Comparison of ENCODE assay signal across 21 cellular contexts in genomic region chr11:116618461-116618860, GRCh38.
DNase-seq lines count a peak whose midpoint lies in the region; ATAC-seq, FAIRE-seq and TF ChIP-seq lines count a peak whose summit lies in the region.
"Had no signal": no experiment of that assay in that cellular context is flagged by ENCODE, and none has a peak within 500 bp of the region (broad histone marks: within the 10 kb centered on the region; RNA-seq: fewer than 3 reads in every experiment).

No MANE protein-coding gene starts in this region.

- H3K9ac ChIP-seq in IMR-90 (ENCODE audit: low read depth, low read length), result no peak overlapping the region
- H3K9ac ChIP-seq: GM23248 had no signal

- TF ChIP-seq CTCF in IMR-90 (conservative IDR thresholded peaks at IDR 0.05; ENCODE audit: low read depth, low read length), result no peak
- no peak for TF ChIP-seq CTCF in type B pancreatic cell (conservative IDR thresholded peaks at IDR 0.05)
- TF ChIP-seq CTCF in heart left ventricle (IDR thresholded peaks at IDR 0.05), result no peak

- intact Hi-C loops in IMR-90 (cut with micrococcal nuclease) (no loop called here), heart left ventricle (cut with DNase I) (no loop called here)

- POLR2A ChIA-PET in IMR-90 (lab: Charles Lee; ENCODE audit: unreplicated experiment), result no interaction called here

- no peak overlapping the region for H2BK20ac ChIP-seq in IMR-90 (ENCODE audit: low read depth, low read length)

- H2AFZ ChIP-seq in IMR-90 (replicated peaks; ENCODE audit: low read length, poor library complexity), result peak overlapping the region; percentile 32
- H2AFZ ChIP-seq: GM23248 had no signal

- dilution Hi-C loops in IMR-90 (cut with HindIII; ENCODE audit: low sequenced_read_pairs, unreplicated experiment), result no loop called here

- no peak overlapping the region for H4K5ac ChIP-seq in IMR-90 (ENCODE audit: low read depth, low read length)

- no peak overlapping the region for H3K4ac ChIP-seq in IMR-90 (ENCODE audit: low read depth, low read length)

- no peak overlapping the region for H2AK9ac ChIP-seq in IMR-90 (replicated peaks; ENCODE audit: low read depth, low read length, poor library complexity)

- no peak overlapping the region for H4K91ac ChIP-seq in IMR-90 (ENCODE audit: insufficient read depth, low read depth, low read length)

- H4K8ac ChIP-seq in IMR-90 (ENCODE audit: low read depth in 2 of 2, low read length in 2 of 2), result no peak overlapping the region

- H3K23ac ChIP-seq in IMR-90 (ENCODE audit: low read depth, low read length), result no peak overlapping the region

- H3K9me3 Mint-ChIP-seq in type B pancreatic cell, result no peaks in the 10 kb centered on the region
- H3K9me3 Mint-ChIP-seq: CD8-positive, alpha-beta memory T cell had no signal

- no peaks in the 10 kb centered on the region for H3K4me1 ChIP-seq in IMR-90 (ENCODE audit: control insufficient read depth, insufficient read depth, low read length)
- no peaks in the 10 kb centered on the region for H3K4me1 ChIP-seq in heart left ventricle
- H3K4me1 ChIP-seq: BE2C, HAP-1 had no signal

- peaks cover 26% of the 10 kb centered on the region for H3K27me3 Mint-ChIP-seq in type B pancreatic cell

- ATAC-seq in IMR-90 (ENCODE audit: low read depth) (no peak), GM21619 (IDR thresholded peaks at IDR 0.05; ENCODE audit: unreplicated experiment) (no peak), heart left ventricle (no peak), HG02840 (IDR thresholded peaks at IDR 0.05; ENCODE audit: low FRiP score, unreplicated experiment) (no peak)

- TF ChIP-seq RAD21 in IMR-90 (IDR thresholded peaks at IDR 0.05; ENCODE audit: low read length), result no peak

- no peak overlapping the region for H3K14ac ChIP-seq in IMR-90 (replicated peaks; ENCODE audit: low read depth, low read length)

- H3K4me3 ChIP-seq in IMR-90 (ENCODE audit: insufficient read depth, low read depth, low read length), result no peak overlapping the region
- no peak overlapping the region for H3K4me3 ChIP-seq in heart left ventricle
- H3K4me3 ChIP-seq: GM23248, HAP-1 had no signal

- DNase-seq in GM12892 (ENCODE audit: insufficient read length) (no peak), IMR-90 (no peak), islet precursor cell (peak; percentile 11), type B pancreatic cell (ENCODE audit: extremely low spot score, unreplicated experiment) (peak; percentile 34), heart left ventricle (no peak)
- DNase-seq: ACHN; BE2C; C1 segment of cervical spinal cord; CD4-positive, CD25-positive, alpha-beta regulatory T cell; CD8-positive, alpha-beta memory T cell; COR-L47; GM23248; KBM-7 had no signal

- CTCF ChIA-PET in IMR-90 (lab: Yijun Ruan, JAX), result no interaction called here

- FAIRE-seq in GM12892 (lab: Jason Lieb, UNC), result peak; percentile 51
- FAIRE-seq: A204.1, D721Med, G401.6, HTR-8/SVneo had no signal

- no peak overlapping the region for H3K27ac Mint-ChIP-seq in type B pancreatic cell
- H3K27ac Mint-ChIP-seq: CD4-positive, CD25-positive, alpha-beta regulatory T cell; CD8-positive, alpha-beta memory T cell; IgD-negative memory B cell had no signal

- BruUV-seq in IMR-90 (replicated peaks; lab: Mats Ljungman, UMichigan), result no TSS peak

- in situ Hi-C loops in IMR-90 (cut with MboI; ENCODE audit: low sequenced_read_pairs), result no loop called here

- WGBS in IMR-90 (ENCODE audit: extremely low coverage in 2 of 2, insufficient read length in 1 of 2), 2 experiments, result no CpG with 5 or more reads among the region's 1 CpG
- 63 to 94% (median 77%) methylated on average over 1 of the region's 1 CpG for WGBS in heart left ventricle, 4 donors

- H3K27me3 ChIP-seq in IMR-90 (ENCODE audit: control insufficient read depth, insufficient read depth, low read length) (no peaks in the 10 kb centered on the region), heart left ventricle (peaks cover 0 to 14% (median 0%) of the 10 kb centered on the region in 9 donors)
- H3K27me3 ChIP-seq: BE2C had no signal

- no peak overlapping the region for H3K4me3 Mint-ChIP-seq in type B pancreatic cell
- H3K4me3 Mint-ChIP-seq: CD8-positive, alpha-beta memory T cell; IgD-negative memory B cell had no signal

- H3K4me2 ChIP-seq in IMR-90 (ENCODE audit: low read depth, low read length), result no peak overlapping the region

- H3K9me3 ChIP-seq in IMR-90 (ENCODE audit: control insufficient read depth, insufficient read depth, low read length) (no peaks in the 10 kb centered on the region), heart left ventricle (no peaks in the 10 kb centered on the region)
- H3K9me3 ChIP-seq: BE2C, HAP-1 had no signal

- no peaks in the 10 kb centered on the region for H3K9me1 ChIP-seq in IMR-90 (ENCODE audit: insufficient read depth, low read length)

- H3K79me1 ChIP-seq in IMR-90 (ENCODE audit: low read depth in 1 of 2, low read length in 2 of 2), result no peaks in the 10 kb centered on the region

- H3K27ac ChIP-seq in IMR-90 (ENCODE audit: insufficient read depth, low read length) (no peak overlapping the region), heart left ventricle (no peak overlapping the region)
- H3K27ac ChIP-seq: GM23248 had no signal

- no peaks in the 10 kb centered on the region for H4K20me1 ChIP-seq in IMR-90 (ENCODE audit: insufficient read depth, low read length)

- no peaks in the 10 kb centered on the region for H3K36me3 ChIP-seq in IMR-90 (ENCODE audit: control insufficient read depth, insufficient read depth, low read length)
- no peaks in the 10 kb centered on the region for H3K36me3 ChIP-seq in heart left ventricle
- H3K36me3 ChIP-seq: BE2C, HAP-1 had no signal

- H3K36me3 Mint-ChIP-seq in type B pancreatic cell, result no peaks in the 10 kb centered on the region
- H3K36me3 Mint-ChIP-seq: CD4-positive, CD25-positive, alpha-beta regulatory T cell; CD8-positive, alpha-beta memory T cell; IgD-negative memory B cell had no signal

- no peak for TF ChIP-seq POLR2A in GM12892 (IDR thresholded peaks at IDR 0.05; ENCODE audit: low read depth, low read length)
- no peak for TF ChIP-seq POLR2A in IMR-90 (IDR thresholded peaks at IDR 0.05; ENCODE audit: low read depth, low read length)
- TF ChIP-seq POLR2A in heart left ventricle (IDR thresholded peaks at IDR 0.05), result no peak

- no peaks in the 10 kb centered on the region for H3K4me1 Mint-ChIP-seq in type B pancreatic cell (ENCODE audit: unreplicated experiment)
- H3K4me1 Mint-ChIP-seq: CD8-positive, alpha-beta memory T cell had no signal

- H2AK5ac ChIP-seq in IMR-90 (ENCODE audit: low read depth, low read length), result no peak overlapping the region

- no peak overlapping the region for H2BK5ac ChIP-seq in IMR-90 (ENCODE audit: low read depth, low read length, poor library complexity, severe bottlenecking)

- H2BK15ac ChIP-seq in IMR-90 (ENCODE audit: low read depth, low read length), result no peak overlapping the region

- no peak overlapping the region for H3K56ac ChIP-seq in IMR-90 (ENCODE audit: extremely low read depth, insufficient read depth, low read length)

- no peak overlapping the region for H2BK120ac ChIP-seq in IMR-90 (ENCODE audit: low read depth, low read length)

- no peak overlapping the region for H3K18ac ChIP-seq in IMR-90 (ENCODE audit: low read depth, low read length)

TF ChIP-seq in IMR-90, 13 proteins besides CTCF, POLR2A, EP300 and RAD21:
- no peak for TF ChIP-seq MXI1 (IDR thresholded peaks at IDR 0.05; ENCODE audit: borderline replicate concordance, low read depth, low read length)
- TF ChIP-seq MAZ (IDR thresholded peaks at IDR 0.05; ENCODE audit: borderline replicate concordance, low read depth, low read length), result no peak
- TF ChIP-seq BHLHE40 (IDR thresholded peaks at IDR 0.05; ENCODE audit: low read depth, low read length), result no peak
- TF ChIP-seq FOS (IDR thresholded peaks at IDR 0.05; ENCODE audit: low read depth, low read length), result no peak
- TF ChIP-seq CEBPB (IDR thresholded peaks at IDR 0.05; ENCODE audit: low read depth, low read length), result no peak
- no peak for TF ChIP-seq RCOR1 (IDR thresholded peaks at IDR 0.05; ENCODE audit: insufficient replicate concordance, low read length)
- TF ChIP-seq ELK1 (IDR thresholded peaks at IDR 0.05; ENCODE audit: borderline replicate concordance, low read depth, low read length), result no peak
- TF ChIP-seq NFE2L2 (IDR thresholded peaks at IDR 0.05; ENCODE audit: low read depth, low read length), result no peak
- no peak for TF ChIP-seq RFX5 (IDR thresholded peaks at IDR 0.05; ENCODE audit: low read depth, low read length)
- TF ChIP-seq MAFK (IDR thresholded peaks at IDR 0.05; ENCODE audit: low read depth, low read length), result no peak
- no peak for TF ChIP-seq USF2 (IDR thresholded peaks at IDR 0.05; ENCODE audit: low read depth, low read length)
- no peak for TF ChIP-seq SMC3 (IDR thresholded peaks at IDR 0.05; ENCODE audit: low read depth, low read length)
- TF ChIP-seq CHD1 (IDR thresholded peaks at IDR 0.05; ENCODE audit: low read depth, low read length), result no peak

Comparison
In these comparisons a context has a peak if more than half of its experiments do, and no peak if none do; other contexts are left out.
1. DNase-seq: peak in islet precursor cell (single experiment) and type B pancreatic cell (single experiment); none in GM12892 (single experiment), IMR-90 (single experiment) and heart left ventricle (0 of 5).